ENCODE assay signal across 25 cellular contexts in the genomic region with DNA sequence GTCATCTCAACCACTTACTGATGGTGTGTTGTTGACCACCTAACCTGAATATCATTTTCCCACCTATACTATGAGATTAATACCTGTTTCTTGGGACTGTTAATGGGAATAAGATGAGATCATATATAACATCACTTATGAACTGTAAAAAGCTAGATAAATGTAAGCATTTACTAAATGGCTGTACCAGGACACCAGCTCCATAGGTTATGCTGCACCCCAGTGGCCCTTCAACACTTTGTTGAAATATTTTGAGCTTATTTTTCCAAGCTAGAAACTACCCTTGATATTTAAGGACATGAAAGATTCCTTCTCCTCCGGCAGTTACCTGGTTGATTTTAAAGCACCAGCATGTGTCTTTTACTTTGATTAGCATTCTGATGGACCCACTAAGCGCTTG.
A peak's percentile ranks its signal among the peaks of the same experiment; 100 is the strongest.
DNase-seq lines count a peak whose midpoint lies in the region; TF ChIP-seq lines count a peak whose summit lies in the region.
"Had no signal": no experiment of that assay in that cellular context is flagged by ENCODE, and none has a peak within 500 bp of the region (broad histone marks: within the 10 kb centered on the region; RNA-seq: fewer than 3 reads in every experiment).

No MANE protein-coding gene starts in this region.

- no peak overlapping the region for H3K4me2 ChIP-seq in Loucy (ENCODE audit: low read depth, low read length, poor library complexity, severe bottlenecking)
- H3K4me2 ChIP-seq: smooth muscle cell had no signal

- CTCF ChIA-PET in A673 (lab: Charles Lee): no interaction called here

- peaks cover 65% of the 10 kb centered on the region for H3K4me1 Mint-ChIP-seq in brain
- H3K4me1 Mint-ChIP-seq in neural crest cell: peaks cover 35% of the 10 kb centered on the region
- peaks cover 33% of the 10 kb centered on the region for H3K4me1 Mint-ChIP-seq in mesothelial cell of epicardium
- H3K4me1 Mint-ChIP-seq: activated T-helper 17 cell treated with anti-CD3 and anti-CD28 coated beads, Interleukin-2, amount 50 U/mL, for 72 hours; memory B cell had no signal

- 92 to 99% (median 98%) methylated on average over 2 of the region's 2 CpGs for WGBS in stomach, 5 donors
- 74 to 92% (median 89%) methylated on average over 2 of the region's 2 CpGs for WGBS in ovary, 3 donors

- DNase-seq in A673 (ENCODE audit: low spot score): peak; percentile 15
- no peak for DNase-seq in neural crest cell (ENCODE audit: low read depth, low spot score)
- DNase-seq in mesothelial cell of epicardium (ENCODE audit: low spot score in 2 of 2, unreplicated experiment in 2 of 2): no peak
- DNase-seq in stomach: no peak
- DNase-seq in ovary: no peak
- DNase-seq in activated effector memory CD4-positive, alpha-beta T cell treated with anti-CD3 and anti-CD28 coated beads, Interleukin-2, amount 50 U/mL, for 16 hours: no peak
- DNase-seq: activated CD4-positive, alpha-beta T cell treated with anti-CD3 and anti-CD28 coated beads for 1 hour; activated CD8-positive, alpha-beta T cell treated with anti-CD3 and anti-CD28 coated beads for 36 hours; DMS79; GF-D8; NCI-H146; NK-92 treated with Interleukin-12 subunit alpha and Interleukin-12 subunit beta, amount 100 ng/mL, for 24 hours; retina; stimulated activated CD4-positive, alpha-beta T cell treated with anti-CD3 and anti-CD28 coated beads, Interleukin-2, amount 100 ng/mL, for 24 hours; T-cell had no signal

- intact Hi-C loops in A673 (cut with micrococcal nuclease; ENCODE audit: unreplicated experiment): loop anchor here (10.0 kb wide), 2 partner anchors 412 to 1128 kb away; no protein-coding TSS in a partner anchor
- intact Hi-C loops in stomach (cut with DNase I; ENCODE audit: low total_unique reads): no loop called here
- intact Hi-C loops in ovary (cut with DNase I): no loop called here

- H3K27me3 Mint-ChIP-seq in brain (no peaks in the 10 kb centered on the region), neural crest cell (ENCODE audit: low read depth) (no peaks in the 10 kb centered on the region), mesothelial cell of epicardium (ENCODE audit: low read depth) (no peaks in the 10 kb centered on the region)
- H3K27me3 Mint-ChIP-seq: activated CD8-positive, alpha-beta T cell treated with anti-CD3 and anti-CD28 coated beads for 36 hours; activated T-helper 17 cell treated with anti-CD3 and anti-CD28 coated beads, Interleukin-2, amount 50 U/mL, for 72 hours; dendritic cell treated with granulocyte-macrophage colony-stimulating factor and Interleukin-4, amounts not matched to agents 40 ng/mL and 50 ng/mL, for 4 days; memory B cell; T-cell; type B pancreatic cell had no signal

- H3K9me2 ChIP-seq in Loucy (replicated peaks; ENCODE audit: low read depth, low read length): no peaks in the 10 kb centered on the region

- no peaks in the 10 kb centered on the region for H3K27me3 ChIP-seq in A673 (replicated peaks; ENCODE audit: insufficient read depth, low read depth, low read length, poor library complexity)
- no peaks in the 10 kb centered on the region for H3K27me3 ChIP-seq in Loucy (ENCODE audit: insufficient read depth, low read length, poor library complexity, severe bottlenecking)
- no peaks in the 10 kb centered on the region for H3K27me3 ChIP-seq in stomach
- no peaks in the 10 kb centered on the region for H3K27me3 ChIP-seq in ovary
- H3K27me3 ChIP-seq: SJSA1 had no signal

- POLR2A ChIA-PET in A673 (lab: Charles Lee; ENCODE audit: low non-redundant PET): no interaction called here

- H4K20me1 ChIP-seq in Loucy (ENCODE audit: insufficient read depth, low read length, poor library complexity, severe bottlenecking): no peaks in the 10 kb centered on the region

- H3K79me2 ChIP-seq in Loucy (ENCODE audit: insufficient read depth, low read length): no peaks in the 10 kb centered on the region

- TF ChIP-seq POLR2A in stomach (IDR thresholded peaks at IDR 0.05): no peak
- TF ChIP-seq POLR2A in ovary (IDR thresholded peaks at IDR 0.05): no peak

- TF ChIP-seq EP300 in stomach (IDR thresholded peaks at IDR 0.05): no peak
- TF ChIP-seq EP300 in ovary (IDR thresholded peaks at IDR 0.05): no peak

- H3K36me3 ChIP-seq in A673 (ENCODE audit: insufficient read depth, low read length, poor library complexity, severe bottlenecking) (no peaks in the 10 kb centered on the region), Loucy (ENCODE audit: insufficient read depth, low read length) (no peaks in the 10 kb centered on the region), stomach (no peaks in the 10 kb centered on the region), ovary (no peaks in the 10 kb centered on the region)

- H3K4me3 ChIP-seq in A673 (ENCODE audit: low read depth, low read length, poor library complexity, severe bottlenecking) (no peak overlapping the region), Loucy (ENCODE audit: low read length, poor library complexity, severe bottlenecking) (no peak overlapping the region), stomach (no peak overlapping the region), ovary (no peak overlapping the region)
- H3K4me3 ChIP-seq: SJSA1, smooth muscle cell had no signal

- H3K36me3 Mint-ChIP-seq in brain: peaks cover 8% of the 10 kb centered on the region
- H3K36me3 Mint-ChIP-seq in neural crest cell (ENCODE audit: low read depth): peaks cover 6% of the 10 kb centered on the region
- H3K36me3 Mint-ChIP-seq in mesothelial cell of epicardium: peaks cover 2% of the 10 kb centered on the region
- H3K36me3 Mint-ChIP-seq: activated naive CD4-positive, alpha-beta T cell treated with anti-CD3 and anti-CD28 coated beads, Interleukin-2, amount 50 U/mL, for 72 hours; T-cell had no signal

- H3K4me3 Mint-ChIP-seq in brain (peak overlapping the region in 1 of 5 experiments; percentile 76), neural crest cell (peak overlapping the region; percentile 33), mesothelial cell of epicardium (no peak overlapping the region)
- H3K4me3 Mint-ChIP-seq: activated CD8-positive, alpha-beta T cell treated with anti-CD3 and anti-CD28 coated beads for 36 hours; activated T-helper 17 cell treated with anti-CD3 and anti-CD28 coated beads, Interleukin-2, amount 50 U/mL, for 72 hours; dendritic cell treated with granulocyte-macrophage colony-stimulating factor and Interleukin-4, amounts not matched to agents 40 ng/mL and 50 ng/mL, for 4 days; memory B cell; T-cell; type B pancreatic cell had no signal

- H3K4me1 ChIP-seq in A673 (ENCODE audit: insufficient read depth, low read length, poor library complexity, severe bottlenecking): peaks cover 24% of the 10 kb centered on the region
- peaks cover 9% of the 10 kb centered on the region for H3K4me1 ChIP-seq in Loucy (ENCODE audit: insufficient read depth, low read length, poor library complexity, severe bottlenecking)
- H3K4me1 ChIP-seq in stomach: peaks cover 0 to 43% (median 17%) of the 10 kb centered on the region in 4 donors
- peaks cover 4% of the 10 kb centered on the region for H3K4me1 ChIP-seq in ovary (ENCODE audit: insufficient read depth)

- H2AFZ ChIP-seq in Loucy (ENCODE audit: low read length): no peak overlapping the region

- H3F3A ChIP-seq in Loucy (ENCODE audit: low read depth): no peaks in the 10 kb centered on the region

- H3K27ac ChIP-seq in A673 (ENCODE audit: low read depth, low read length, poor library complexity, severe bottlenecking) (no peak overlapping the region), stomach (peak overlapping the region in 2 of 5 donors; percentile 15 to 55), ovary (no peak overlapping the region)
- H3K27ac ChIP-seq: HL-60, SJSA1 had no signal

- no peaks in the 10 kb centered on the region for H3K9me3 Mint-ChIP-seq in brain
- no peaks in the 10 kb centered on the region for H3K9me3 Mint-ChIP-seq in neural crest cell
- no peaks in the 10 kb centered on the region for H3K9me3 Mint-ChIP-seq in mesothelial cell of epicardium
- H3K9me3 Mint-ChIP-seq: activated CD8-positive, alpha-beta T cell treated with anti-CD3 and anti-CD28 coated beads for 36 hours; activated naive CD4-positive, alpha-beta T cell treated with anti-CD3 and anti-CD28 coated beads, Interleukin-2, amount 50 U/mL, for 72 hours; activated T-helper 17 cell treated with anti-CD3 and anti-CD28 coated beads, Interleukin-2, amount 50 U/mL, for 72 hours; dendritic cell treated with granulocyte-macrophage colony-stimulating factor and Interleukin-4, amounts not matched to agents 40 ng/mL and 50 ng/mL, for 4 days; memory B cell; T-cell; type B pancreatic cell had no signal

- no peak overlapping the region for H3K9ac ChIP-seq in Loucy (ENCODE audit: low read depth, low read length, poor library complexity, severe bottlenecking)

- no TSS peak for BruUV-seq in A673 (replicated peaks; lab: Mats Ljungman, UMichigan)

- TF ChIP-seq CTCF in A673 (conservative IDR thresholded peaks at IDR 0.05; ENCODE audit: low read depth, low read length) (peak; percentile 26; the same call in 1 of the 2 replicates), Loucy (conservative IDR thresholded peaks at IDR 0.05; ENCODE audit: low read length) (peak; percentile 24; the same call in 1 of the 2 replicates), brain (conservative IDR thresholded peaks at IDR 0.05) (no peak), neural crest cell (conservative IDR thresholded peaks at IDR 0.05) (no peak), mesothelial cell of epicardium (IDR thresholded peaks at IDR 0.05; ENCODE audit: unreplicated experiment) (no peak), stomach (IDR thresholded peaks at IDR 0.05) (no peak), ovary (IDR thresholded peaks at IDR 0.05) (no peak)

- H3K27ac Mint-ChIP-seq in brain (peak overlapping the region in 4 of 5 experiments; percentile 68 to 95 (median 72)), neural crest cell (ENCODE audit: unreplicated experiment) (no peak overlapping the region), mesothelial cell of epicardium (no peak overlapping the region)
- H3K27ac Mint-ChIP-seq: activated CD8-positive, alpha-beta T cell treated with anti-CD3 and anti-CD28 coated beads for 36 hours; activated naive CD4-positive, alpha-beta T cell treated with anti-CD3 and anti-CD28 coated beads, Interleukin-2, amount 50 U/mL, for 72 hours; activated T-helper 17 cell treated with anti-CD3 and anti-CD28 coated beads, Interleukin-2, amount 50 U/mL, for 72 hours; memory B cell; T-cell; type B pancreatic cell had no signal

- H3K9me3 ChIP-seq in A673 (ENCODE audit: low read depth, low read length, poor library complexity, severe bottlenecking): no peaks in the 10 kb centered on the region
- no peaks in the 10 kb centered on the region for H3K9me3 ChIP-seq in Loucy (ENCODE audit: insufficient read depth, low read depth, low read length)
- no peaks in the 10 kb centered on the region for H3K9me3 ChIP-seq in stomach
- no peaks in the 10 kb centered on the region for H3K9me3 ChIP-seq in ovary
- H3K9me3 ChIP-seq: SJSA1 had no signal

Comparison
In these comparisons a context has a peak if more than half of its experiments do, and no peak if none do; other contexts are left out.
1. CTCF ChIP-seq: peak in A673 (single experiment) and Loucy (single experiment); none in brain (0 of 2), neural crest cell (single experiment), mesothelial cell of epicardium (single experiment), stomach (0 of 7) and ovary (0 of 3).
2. H3K27ac Mint-ChIP-seq: peak in brain (4 of 5); none in neural crest cell (single experiment) and mesothelial cell of epicardium (single experiment).